9 cellular contexts compared by ENCODE assay signal in genomic region chr2:132475615-132476014, GRCh38. TPM values are rescaled to one million over a fixed set of nuclear protein-coding genes. Genes with fewer than 3 reads are reported as not detected.
"Had no signal": no experiment of that assay in that cellular context is flagged by ENCODE, and none has a peak within 500 bp of the region (broad histone marks: within the 10 kb centered on the region; RNA-seq: fewer than 3 reads in every experiment).

No MANE protein-coding gene starts in this region.

- H3K27ac ChIP-seq: HL-60 had no signal

- H2AFZ ChIP-seq: GM23338 had no signal

- H3K4me2 ChIP-seq: GM23338 had no signal

- H3K4me3 ChIP-seq: GM23338, K562 had no signal

- FAIRE-seq: H1, H54, K562 had no signal

- DNase-seq: H9, HCEC 1CT, IMR-90, KG1 had no signal

- ATAC-seq: GM23338, K562 had no signal

RNA-seq across cellular contexts. Expression of gene GPR39, which starts 59.0 kb away (rescaled TPM):
- polyA plus RNA-seq: K562 had no signal
